In genomic region chr6:25907475-25908014, GRCh38 we compare ENCODE assay signal across 1 cellular context.
TF ChIP-seq lines count a peak whose summit lies in the region.

No MANE protein-coding gene starts in this region.

TF ChIP-seq in HepG2, 621 proteins besides CTCF, POLR2A, EP300 and RAD21 (continued from another document and continues in another):
- TF ChIP-seq KDM2A (CRISPR knock-in tag; IDR thresholded peaks at IDR 0.05; ENCODE audit: borderline replicate concordance, low read depth) (no peak), ZFP36L1 (CRISPR knock-in tag; IDR thresholded peaks at IDR 0.05) (no peak), ZNF20 (CRISPR knock-in tag; IDR thresholded peaks at IDR 0.05) (no peak), BRF2 (CRISPR knock-in tag; IDR thresholded peaks at IDR 0.05) (0 out of 2 replicates have a peak, but pooled peaks have one; percentile 2), ZNF331 (CRISPR knock-in tag; IDR thresholded peaks at IDR 0.05) (peak; percentile 85; the same call in 1 of the 2 replicates), JUND (CRISPR knock-in tag; IDR thresholded peaks at IDR 0.05) (0 out of 2 replicates have a peak, but pooled peaks have one; percentile 29), AFF4 (CRISPR knock-in tag; IDR thresholded peaks at IDR 0.05) (no peak), SPEN (CRISPR knock-in tag; IDR thresholded peaks at IDR 0.05; ENCODE audit: low read depth) (no peak), ZEB1 (IDR thresholded peaks at IDR 0.05; ENCODE audit: insufficient replicate concordance, low read depth) (peak; percentile 74), KDM3A (CRISPR knock-in tag; IDR thresholded peaks at IDR 0.05; ENCODE audit: low read depth) (peak; percentile 59; the same call in 1 of the 2 replicates), YEATS4 (CRISPR knock-in tag; IDR thresholded peaks at IDR 0.05; ENCODE audit: borderline replicate concordance) (peak; percentile 43; the same call in 1 of the 2 replicates), ZXDC (CRISPR knock-in tag; IDR thresholded peaks at IDR 0.05) (no peak), KMT2A (CRISPR knock-in tag; IDR thresholded peaks at IDR 0.05) (no peak), RARA (CRISPR knock-in tag; IDR thresholded peaks at IDR 0.05) (peak; percentile 83), THAP11 (CRISPR knock-in tag; IDR thresholded peaks at IDR 0.05) (peak; percentile 80), ZNF644 (CRISPR knock-in tag; IDR thresholded peaks at IDR 0.05; ENCODE audit: low read depth) (0 out of 2 replicates have a peak, but pooled peaks have one; percentile 52), ZNF589 (CRISPR knock-in tag; conservative IDR thresholded peaks at IDR 0.05) (no peak), ZNF207 (IDR thresholded peaks at IDR 0.05; ENCODE audit: borderline replicate concordance) (no peak), ZNF552 (CRISPR knock-in tag; IDR thresholded peaks at IDR 0.05; ENCODE audit: borderline replicate concordance) (no peak), ZNF704 (CRISPR knock-in tag; IDR thresholded peaks at IDR 0.05; ENCODE audit: borderline replicate concordance) (no peak), SRSF1 (optimal IDR thresholded peaks at IDR 0.05; ENCODE audit: low read depth, low read length) (no peak), SIN3A (IDR thresholded peaks at IDR 0.05; ENCODE audit: borderline replicate concordance, low read depth, low read length) (no peak), MYC (CRISPR knock-in tag; IDR thresholded peaks at IDR 0.05; ENCODE audit: borderline replicate concordance) (no peak), ZNF83 (CRISPR knock-in tag; IDR thresholded peaks at IDR 0.05; ENCODE audit: borderline replicate concordance) (no peak), ZNF788 (CRISPR knock-in tag; IDR thresholded peaks at IDR 0.05; ENCODE audit: borderline replicate concordance) (no peak), HHEX (CRISPR knock-in tag; IDR thresholded peaks at IDR 0.05) (peak; percentile 80), PCBP2 (optimal IDR thresholded peaks at IDR 0.05; ENCODE audit: low read depth, low read length, poor library complexity, severe bottlenecking) (no peak), SMAD1 (CRISPR knock-in tag; IDR thresholded peaks at IDR 0.05; ENCODE audit: borderline replicate concordance, low read depth) (no peak), HNRNPUL1 (IDR thresholded peaks at IDR 0.05; ENCODE audit: low read depth, low read length) (peak; percentile 99), PHF21A (CRISPR knock-in tag; IDR thresholded peaks at IDR 0.05) (peak; percentile 72; the same call in 1 of the 2 replicates), ASH2L (IDR thresholded peaks at IDR 0.05; ENCODE audit: insufficient read length, low read depth, low read length) (no peak), SRSF9 (IDR thresholded peaks at IDR 0.05; ENCODE audit: borderline replicate concordance, insufficient read depth, low read depth, low read length, poor library complexity, severe bottlenecking) (no peak), GABPB1 (CRISPR knock-in tag; IDR thresholded peaks at IDR 0.05) (peak; percentile 42; the same call in 1 of the 2 replicates), GFI1 (CRISPR knock-in tag; IDR thresholded peaks at IDR 0.05; ENCODE audit: borderline replicate concordance) (no peak; the same call in 1 of the 2 replicates), ZFX (CRISPR knock-in tag; IDR thresholded peaks at IDR 0.05; ENCODE audit: low read depth) (no peak), FOXK2 (IDR thresholded peaks at IDR 0.05) (0 out of 2 replicates have a peak, but pooled peaks have one; percentile 23), HNRNPLL (IDR thresholded peaks at IDR 0.05; ENCODE audit: low read depth, low read length, poor library complexity, severe bottlenecking) (no peak), CCDC6 (CRISPR knock-in tag; IDR thresholded peaks at IDR 0.05) (peak; percentile 50; the same call in 1 of the 2 replicates), GRHL1 (CRISPR knock-in tag; conservative IDR thresholded peaks at IDR 0.05) (no peak), ATF7 (IDR thresholded peaks at IDR 0.05) (no peak), ATF7 (CRISPR knock-in tag; IDR thresholded peaks at IDR 0.05) (no peak), ZNF510 (CRISPR knock-in tag; IDR thresholded peaks at IDR 0.05; ENCODE audit: low read depth) (no peak), ZNF598 (CRISPR knock-in tag; IDR thresholded peaks at IDR 0.05; ENCODE audit: borderline replicate concordance) (no peak), HINFP (CRISPR knock-in tag; IDR thresholded peaks at IDR 0.05; ENCODE audit: low read depth) (no peak), ZNF7 (CRISPR knock-in tag; IDR thresholded peaks at IDR 0.05) (no peak), TEF (CRISPR knock-in tag; IDR thresholded peaks at IDR 0.05) (no peak), RFXAP (CRISPR knock-in tag; IDR thresholded peaks at IDR 0.05; ENCODE audit: borderline replicate concordance) (no peak), RXRA (CRISPR knock-in tag; IDR thresholded peaks at IDR 0.05) (no peak), ZNF333 (CRISPR knock-in tag; IDR thresholded peaks at IDR 0.05; ENCODE audit: borderline replicate concordance) (no peak), ZNF281 (CRISPR knock-in tag; IDR thresholded peaks at IDR 0.05; ENCODE audit: borderline replicate concordance) (no peak), ZNF792 (CRISPR knock-in tag; IDR thresholded peaks at IDR 0.05) (no peak), TCF12 (IDR thresholded peaks at IDR 0.05) (no peak), TCF12 (CRISPR knock-in tag; IDR thresholded peaks at IDR 0.05) (no peak), RBM39 (IDR thresholded peaks at IDR 0.05; ENCODE audit: low read depth, low read length, poor library complexity, severe bottlenecking) (no peak)
